30 cellular contexts compared by ENCODE assay signal in the genomic region with DNA sequence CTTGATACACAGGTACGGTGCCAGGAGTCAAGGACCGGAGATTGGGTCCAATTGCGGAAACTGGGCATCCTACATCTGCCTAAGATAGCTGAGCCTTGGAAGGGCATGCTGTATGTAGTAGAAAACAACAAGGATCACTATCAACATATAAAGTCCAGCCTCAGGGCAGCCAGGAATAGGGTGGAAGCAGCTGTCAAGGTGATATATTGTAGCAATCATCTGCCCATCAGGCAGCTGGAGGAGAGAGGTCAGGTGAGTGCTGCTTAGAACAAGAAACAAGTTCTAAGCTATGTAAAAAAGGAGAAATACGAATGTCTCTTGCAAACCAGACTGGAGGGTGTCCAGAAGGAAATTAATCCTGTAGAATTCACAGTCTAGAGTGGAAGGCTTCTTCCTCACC. TPM values are rescaled to one million over a fixed set of nuclear protein-coding genes. Genes with fewer than 3 reads are reported as not detected.
"Had no signal": no experiment of that assay in that cellular context is flagged by ENCODE, and none has a peak within 500 bp of the region (broad histone marks: within the 10 kb centered on the region; RNA-seq: fewer than 3 reads in every experiment).

No MANE protein-coding gene starts in this region.

- H3K27ac ChIP-seq: colonic mucosa, epithelial cell of prostate, esophagus squamous epithelium, gastrocnemius medialis, heart right ventricle, left lung, lower lobe of right lung had no signal

- H3K27ac Mint-ChIP-seq: dendritic cell treated with granulocyte-macrophage colony-stimulating factor and Interleukin-4, amounts not matched to agents 40 ng/mL and 50 ng/mL, for 4 days; effector memory CD8-positive, alpha-beta T cell; endodermal cell; memory B cell; mesothelial cell of epicardium had no signal

- H3K36me3 Mint-ChIP-seq: memory B cell, mesothelial cell of epicardium had no signal

- H3K4me3 Mint-ChIP-seq: dendritic cell treated with granulocyte-macrophage colony-stimulating factor and Interleukin-4, amounts not matched to agents 40 ng/mL and 50 ng/mL, for 4 days; effector memory CD8-positive, alpha-beta T cell; endodermal cell; memory B cell; mesothelial cell of epicardium had no signal

- FAIRE-seq: endometrium, islet of Langerhans, kidney had no signal

- DNase-seq: cerebellar nuclear complex; colonic mucosa; cortex of kidney; effector CD8-positive, alpha-beta T cell; effector memory CD8-positive, alpha-beta T cell; endodermal cell; erythroblast; esophagus squamous epithelium; foreskin fibroblast; foreskin melanocyte; gastrocnemius medialis; glutamatergic neuron; head of caudate nucleus; heart right ventricle; hippocampal formation; kidney; kidney glomerular epithelial cell; left colon; left lung; left ventricle myocardium superior; lower lobe of right lung had no signal

- H3K9me3 ChIP-seq: colonic mucosa, esophagus squamous epithelium, gastrocnemius medialis, heart right ventricle, left lung, lower lobe of right lung had no signal

- ATAC-seq: effector memory CD8-positive, alpha-beta T cell; esophagus mucosa; gastrocnemius medialis; left colon; left lung; left ventricle myocardium superior; lower lobe of right lung had no signal

- H3K27me3 Mint-ChIP-seq: dendritic cell treated with granulocyte-macrophage colony-stimulating factor and Interleukin-4, amounts not matched to agents 40 ng/mL and 50 ng/mL, for 4 days had no signal

- H3K9me3 Mint-ChIP-seq: dendritic cell treated with granulocyte-macrophage colony-stimulating factor and Interleukin-4, amounts not matched to agents 40 ng/mL and 50 ng/mL, for 4 days; effector memory CD8-positive, alpha-beta T cell; endodermal cell; memory B cell had no signal

- H3K4me1 ChIP-seq: colonic mucosa, esophagus squamous epithelium, gastrocnemius medialis, heart right ventricle, left lung, lower lobe of right lung had no signal

- H3K36me3 ChIP-seq: colonic mucosa, esophagus squamous epithelium, gastrocnemius medialis, heart right ventricle, left lung, lower lobe of right lung had no signal

- H3K4me3 ChIP-seq: colonic mucosa, esophagus squamous epithelium, gastrocnemius medialis, heart right ventricle, left lung, lower lobe of right lung had no signal

- H3K27me3 ChIP-seq: colonic mucosa, esophagus squamous epithelium, gastrocnemius medialis, left lung had no signal

- H3K4me1 Mint-ChIP-seq: endodermal cell, memory B cell, mesothelial cell of epicardium had no signal

RNA-seq across cellular contexts. Expression of a gene that starts 34.8 kb away (rescaled TPM):
- total RNA-seq: colonic mucosa, esophagus mucosa, glomerular endothelial cell, left colon, left ventricle myocardium superior, lower lobe of right lung, mononuclear cell had no signal
